In genomic region chr17:79833744-79834574, GRCh38 we compare ENCODE assay signal across 18 cellular contexts. TPM values are rescaled to one million over a fixed set of nuclear protein-coding genes. Genes with fewer than 3 reads are reported as not detected.
A peak's percentile ranks its signal among the peaks of the same experiment; 100 is the strongest.
DNase-seq lines count a peak whose midpoint lies in the region; ATAC-seq, FAIRE-seq and TF ChIP-seq lines count a peak whose summit lies in the region.
"Had no signal": no experiment of that assay in that cellular context is flagged by ENCODE, and none has a peak within 500 bp of the region (broad histone marks: within the 10 kb centered on the region; RNA-seq: fewer than 3 reads in every experiment).

No MANE protein-coding gene starts in this region.

- peaks cover 4% of the 10 kb centered on the region for H3K9me1 ChIP-seq in K562 (ENCODE audit: control insufficient read depth, insufficient read depth, low read length)

- TF ChIP-seq EP300 in A549 (IDR thresholded peaks at IDR 0.05) (no peak), K562 (IDR thresholded peaks at IDR 0.05; ENCODE audit: low read length) (no peak), HepG2 (IDR thresholded peaks at IDR 0.05; ENCODE audit: low read depth in 2 of 2, low read length in 2 of 2) (no peak), HepG2 (CRISPR knock-in tag; IDR thresholded peaks at IDR 0.05; ENCODE audit: borderline replicate concordance) (no peak)

- 92% methylated on average over 82 of the region's 83 CpGs for WGBS in A549 (ENCODE audit: missing lambda C conversion rate)
- WGBS in K562 (ENCODE audit: insufficient coverage, low coverage, missing lambda C conversion rate): 21% methylated on average over 50 of the region's 83 CpGs
- WGBS in HepG2 (ENCODE audit: low lambda C conversion rate): 97% methylated on average over 58 of the region's 83 CpGs

- DNase-seq in A549 (ENCODE audit: low read depth in 1 of 2, low spot score in 1 of 2): no peak
- DNase-seq in H7: peak; percentile 79
- peak; percentile 43 to 75 (median 48) for DNase-seq in K562 (ENCODE audit: extremely low read depth in 1 of 4, low spot score in 3 of 4)
- no peak for DNase-seq in HepG2 (ENCODE audit: low spot score)
- DNase-seq in NCI-H187 treated with DMSO at 0.1 percent for 48 hours (lab: John Stamatoyannopoulos, UW): no peak
- no peak for DNase-seq in NCI-H524 treated with DMSO at 0.1 percent for 48 hours (lab: John Stamatoyannopoulos, UW)
- DNase-seq in NOMO-1 (lab: John Stamatoyannopoulos, UW; ENCODE audit: unreplicated experiment in 2 of 2): no peak
- DNase-seq: activated CD4-positive, alpha-beta T cell treated with anti-CD3 and anti-CD28 coated beads, Interleukin-2, amount 10 ng/mL, durations not matched to agents 7 days and 5 days; NCI-H1417; NCI-H2171 treated with DMSO at 0.1 percent for 48 hours; NCI-H774; stimulated activated naive B cell treated with anti-CD40 and anti-IgM and Interleukin-4, amounts not matched to agents 10 μg/mL and 1 μg/mL and 100 μg/mL, for 72 hours had no signal

- ATAC-seq in A549 (no peak), K562 (peak; percentile 1), HepG2 (no peak), HG02970 (IDR thresholded peaks at IDR 0.05; ENCODE audit: low FRiP score, unreplicated experiment) (no peak)
- ATAC-seq: stimulated activated naive B cell treated with anti-CD40 and anti-IgM and Interleukin-4, amounts not matched to agents 10 μg/mL and 1 μg/mL and 100 μg/mL, for 72 hours had no signal

- TF ChIP-seq RAD21 in A549 (conservative IDR thresholded peaks at IDR 0.05 in 1 of 2, IDR thresholded peaks at IDR 0.05 in 1 of 2): no peak
- 0 out of 4 replicates have a peak, but pooled peaks of 1 of the 2 experiments have one; percentile 7 for TF ChIP-seq RAD21 in K562 (CRISPR knock-in tag; conservative IDR thresholded peaks at IDR 0.05 in 1 of 2, IDR thresholded peaks at IDR 0.05 in 1 of 2)
- TF ChIP-seq RAD21 in HepG2 (CRISPR knock-in tag; IDR thresholded peaks at IDR 0.05): no peak

- H3K4me2 ChIP-seq in A549: peak overlapping the region; percentile 94
- H3K4me2 ChIP-seq in K562 (ENCODE audit: insufficient read depth, low read length): peak overlapping the region; percentile 65
- H3K4me2 ChIP-seq in HepG2 (ENCODE audit: low read depth, low read length): peak overlapping the region; percentile 88

- H3K27ac ChIP-seq in A549 (0 out of 6 replicates have a peak overlapping the region, but pooled peaks of 1 of the 2 experiments have one; percentile 4), K562 (ENCODE audit: extremely low read depth, low read depth, low read length) (peak overlapping the region; percentile 99), HepG2 (ENCODE audit: extremely low read length, insufficient read depth, low read length) (peak overlapping the region; percentile 82)
- H3K27ac ChIP-seq: neutrophil had no signal

- H3K36me3 ChIP-seq in H7 (replicated peaks; ENCODE audit: control insufficient read depth, insufficient read depth, low read length): no peaks in the 10 kb centered on the region
- H3K36me3 ChIP-seq in K562 (ENCODE audit: control insufficient read depth, insufficient read depth, low read length): peaks cover 38% of the 10 kb centered on the region; the same call in 1 of the 3 replicates
- H3K36me3 ChIP-seq in HepG2 (replicated peaks in 1 of 2; ENCODE audit: control insufficient read depth in 1 of 2, insufficient read depth in 2 of 2, low read length in 2 of 2): peaks cover 11 to 12% of the 10 kb centered on the region in 2 experiments

- no peak for TF ChIP-seq CTCF in A549 (IDR thresholded peaks at IDR 0.05)
- TF ChIP-seq CTCF in K562 (IDR thresholded peaks at IDR 0.05 in 2 of 3, conservative IDR thresholded peaks at IDR 0.05 in 1 of 3; ENCODE audit: insufficient read depth in 2 of 3, low read depth in 1 of 3, low read length in 3 of 3): no peak
- TF ChIP-seq CTCF in HepG2 (CRISPR knock-in tag; IDR thresholded peaks at IDR 0.05): no peak

- H4K20me1 ChIP-seq in K562 (replicated peaks; ENCODE audit: control insufficient read depth, insufficient read depth, low read length) (peaks cover 21% of the 10 kb centered on the region), HepG2 (ENCODE audit: insufficient read depth, low read length) (peaks cover 44% of the 10 kb centered on the region)

- H3K4me3 ChIP-seq in A549: peak overlapping the region; percentile 36; the same call in 1 of the 3 replicates
- no peak overlapping the region; the same call in 1 of the 2 replicates for H3K4me3 ChIP-seq in H7 (ENCODE audit: insufficient read depth, low read depth, low read length)
- peak overlapping the region; percentile 44 for H3K4me3 ChIP-seq in K562
- H3K4me3 ChIP-seq in HepG2 (replicated peaks in 1 of 3; ENCODE audit: insufficient read depth in 1 of 3, low read depth in 2 of 3, low read length in 3 of 3): peak overlapping the region in 2 of 3 experiments; percentile 17 to 79; a peak in 3 of 6 replicates
- H3K4me3 ChIP-seq: right atrium auricular region, tibial nerve had no signal

- H3K9ac ChIP-seq in K562 (ENCODE audit: insufficient read depth in 1 of 2, low read depth in 2 of 2, low read length in 2 of 2): peak overlapping the region; percentile 86 to 93
- no peak overlapping the region for H3K9ac ChIP-seq in HepG2 (ENCODE audit: insufficient read depth, low read depth, low read length)

- FAIRE-seq in A549 (lab: Jason Lieb, UNC): no peak
- no peak for FAIRE-seq in K562 (lab: Jason Lieb, UNC)
- FAIRE-seq in HepG2 (lab: Jason Lieb, UNC): no peak
- FAIRE-seq: islet of Langerhans, RCC 7860 had no signal

- in situ Hi-C loops in K562 (cut with MboI): no loop called here
- in situ Hi-C loops in HepG2 (cut with HindIII; ENCODE audit: extremely low pct_ligation_motif_present, low pct_unique_long_range_greater_than_20kb): no loop called here

- H3K9me3 ChIP-seq in A549 (no peaks in the 10 kb centered on the region), K562 (replicated peaks; ENCODE audit: control insufficient read depth, insufficient read depth, low read depth, low read length) (no peaks in the 10 kb centered on the region), HepG2 (ENCODE audit: low read length) (no peaks in the 10 kb centered on the region)
- H3K9me3 ChIP-seq: neutrophil, right atrium auricular region, tibial nerve had no signal

- BruUV-seq in K562 (replicated peaks; lab: Mats Ljungman, UMichigan) (no TSS peak), HepG2 (replicated peaks; lab: Mats Ljungman, UMichigan) (no TSS peak)

- peaks cover 80% of the 10 kb centered on the region for H3K4me1 ChIP-seq in A549
- H3K4me1 ChIP-seq in K562 (replicated peaks in 1 of 2; ENCODE audit: control insufficient read depth in 2 of 2, insufficient read depth in 2 of 2, low read length in 2 of 2): peaks cover 55 to 87% of the 10 kb centered on the region in 2 experiments
- peaks cover 71% of the 10 kb centered on the region for H3K4me1 ChIP-seq in HepG2 (ENCODE audit: insufficient read depth, low read length)

- intact Hi-C loops in K562 (cut with micrococcal nuclease) (loop anchor here (2.0 to 10.0 kb wide), 2 partner anchors 23 to 89 kb away; no protein-coding TSS in a partner anchor), HepG2 (cut with micrococcal nuclease; ENCODE audit: unreplicated experiment) (loop anchor here (10.0 kb wide), 2 partner anchors 81 to 89 kb away; no protein-coding TSS in a partner anchor)

- POLR2A ChIA-PET in A549 (lab: Yijun Ruan, JAX): interaction anchor here (2.1 kb wide), 1 partner anchor 22 kb away, joined by 9 read pairs; no protein-coding TSS in a partner anchor
- POLR2A ChIA-PET in K562 (lab: Yijun Ruan, JAX): interaction anchor here (1.5 to 17.8 kb wide), 5 partner anchors 8 to 37 kb away, joined by 9 to 386 read pairs (median 10); partner anchors contain the start of gene CBX8
- POLR2A ChIA-PET in HepG2 (lab: Yijun Ruan, JAX): interaction anchor here (1.0 to 11.1 kb wide), 5 partner anchors 9 to 155 kb away, joined by 4 to 274 read pairs (median 18); partner anchors contain the start of gene CBX8

- TF ChIP-seq POLR2A in A549 (IDR thresholded peaks at IDR 0.05; ENCODE audit: low read length): no peak
- no peak; the same call in 1 of the 2 replicates for TF ChIP-seq POLR2A in K562 (conservative IDR thresholded peaks at IDR 0.05)
- TF ChIP-seq POLR2A in HepG2 (IDR thresholded peaks at IDR 0.05; ENCODE audit: insufficient read depth in 1 of 2, low read depth in 2 of 2, low read length in 2 of 2): no peak

- H3K27me3 ChIP-seq in H7 (ENCODE audit: control insufficient read depth, insufficient read depth, low read length) (peaks cover 90% of the 10 kb centered on the region), K562 (ENCODE audit: control insufficient read depth in 2 of 2, insufficient read depth in 2 of 2, low read length in 2 of 2) (no peaks in the 10 kb centered on the region), HepG2 (ENCODE audit: control insufficient read depth in 1 of 2, insufficient read depth in 2 of 2, low read length in 2 of 2) (no peaks in the 10 kb centered on the region; a peak in 2 of 5 replicates)
- H3K27me3 ChIP-seq: right atrium auricular region, tibial nerve had no signal

- CTCF ChIA-PET in A549 (lab: Yijun Ruan, JAX) (interaction anchor here (0.6 to 35.2 kb wide), 16 partner anchors 26 to 1132 kb away, joined by 3 to 1281 read pairs (median 4); partner anchors contain the start of genes CBX2 and CBX8), K562 (lab: Yijun Ruan, JAX; ENCODE audit: low intra/inter-chr PET ratio) (interaction anchor here (0.8 to 1.9 kb wide), 2 partner anchors 23 to 44 kb away, joined by 3 to 8 read pairs; no protein-coding TSS in a partner anchor), HepG2 (lab: Yijun Ruan, JAX; ENCODE audit: low intra/inter-chr PET ratio, low total read pairs) (interaction anchor here (1.1 to 2.1 kb wide), 4 partner anchors 22 to 44 kb away, joined by 3 to 12 read pairs (median 6); no protein-coding TSS in a partner anchor)

- H2AFZ ChIP-seq in K562 (ENCODE audit: low read depth, low read length) (peak overlapping the region; percentile 17; the same call in 1 of the 2 replicates), HepG2 (ENCODE audit: low read length) (no peak overlapping the region)

- H3K79me2 ChIP-seq in K562 (ENCODE audit: control insufficient read depth, insufficient read depth, low read length) (peaks cover 78% of the 10 kb centered on the region), HepG2 (ENCODE audit: insufficient read depth, low read length) (peaks cover 39% of the 10 kb centered on the region)

RNA-seq across cellular contexts. Expression of gene CBX4, which starts 5.3 kb away (rescaled TPM):
- polyA plus RNA-seq in A549 (2011; rRNA removed) (21.9 and 34.1 TPM in 2 replicates), A549 (2017; fragmentation: RNase III; extraction: RNeasy Plus Mini Kit Qiagen cat#74134 plus additional on column Dnase treatment) (25.9 to 31.9 TPM (median 31.0 TPM) in 3 replicates), K562 (2011; rRNA removed) (7.8 and 13.5 TPM in 2 replicates), K562 (2014; fragmentation: Illumina TruSeq; extraction: Trizol) (10.0 and 16.4 TPM in 2 replicates), K562 (2014; fragmentation: Nextera tagmentation; extraction: Ambion mirVana) (1 to 10 TPM in 1 of 2 experiments, under 1 TPM in 1; 0.98 to 1.1 TPM), K562 (2014; rRNA removed) (34.8 and 40.7 TPM in 2 replicates), HepG2 (2011; rRNA removed) (50.8 and 61.1 TPM in 2 replicates)
- 31.9 and 46.3 TPM in 2 replicates for polyA plus RNA-seq in A549 (2012; cell fraction: cytosol; rRNA removed)
- 48.9 and 61.8 TPM in 2 replicates for polyA plus RNA-seq in A549 (2012; cell fraction: nucleus; rRNA removed)
- polyA minus RNA-seq in A549 (2011; rRNA and poly(A)+ RNA removed): 20.6 and 27.0 TPM in 2 replicates
- 6.4 and 6.6 TPM in 2 replicates for total RNA-seq in H7 (2014; rRNA removed; shearing (Covaris generic))
- total RNA-seq in K562 (2011; cell fraction: chromatin; rRNA removed; ENCODE audit: low replicate concordance): 13.6 and 28.0 TPM in 2 replicates
- 26.3 and 29.6 TPM in 2 replicates for total RNA-seq in K562 (2011; cell fraction: nucleolus; rRNA removed)
- total RNA-seq in K562 (2011; cell fraction: nucleoplasm; rRNA removed): 11.0 and 15.7 TPM in 2 replicates
- total RNA-seq in K562 (2014; rRNA removed) (42.3 and 42.4 TPM in 2 replicates), K562 (2014; rRNA removed; fragmentation: Illumina TruSeq; extraction: Trizol) (4.4 and 4.7 TPM in 2 replicates), K562 (2015; rRNA removed; fragmentation: Illumina TruSeq; extraction: Trizol) (13.5 and 14.7 TPM in 2 replicates), K562 (2021) (48.5 and 50.5 TPM in 2 replicates), HepG2 (2016; rRNA removed; fragmentation: Illumina TruSeq; extraction: Trizol) (17.1 and 25.8 TPM in 2 replicates)
- 12.6 and 29.1 TPM in 2 replicates for polyA plus RNA-seq in K562 (2011; cell fraction: cytosol; rRNA removed)
- polyA plus RNA-seq in K562 (2011; cell fraction: nucleus; rRNA removed): 23.9 and 38.8 TPM in 2 replicates
- 22.9 and 60.2 TPM in 2 replicates for polyA plus RNA-seq in K562 (2012)
- polyA minus RNA-seq in K562 (2011; rRNA and poly(A)+ RNA removed): 7.2 and 7.6 TPM in 2 replicates
- polyA minus RNA-seq in K562 (2011; cell fraction: cytosol; rRNA and poly(A)+ RNA removed): 18.7 and 24.1 TPM in 2 replicates
- 12.4 and 16.4 TPM in 2 replicates for polyA minus RNA-seq in K562 (2011; cell fraction: nucleus; rRNA and poly(A)+ RNA removed)
- total RNA-seq in HepG2 (2016; cell fraction: cytosol; rRNA removed; fragmentation: Illumina TruSeq; extraction: Trizol; ENCODE audit: low read depth): 4.7 and 4.8 TPM in 2 replicates
- total RNA-seq in HepG2 (2016; cell fraction: insoluble cytoplasmic fraction; rRNA removed; fragmentation: Illumina TruSeq; extraction: Trizol): 17.7 and 25.2 TPM in 2 replicates
- 13.9 and 15.1 TPM in 2 replicates for total RNA-seq in HepG2 (2016; cell fraction: membrane; rRNA removed; fragmentation: Illumina TruSeq; extraction: Trizol)
- total RNA-seq in HepG2 (2016; cell fraction: nucleus; rRNA removed; fragmentation: Illumina TruSeq; extraction: Trizol): 18.5 and 22.8 TPM in 2 replicates
- polyA plus RNA-seq in HepG2 (2011; cell fraction: cytosol; rRNA removed): 31.1 and 45.6 TPM in 2 replicates
- 117 and 122 TPM in 2 replicates for polyA plus RNA-seq in HepG2 (2011; cell fraction: nucleus; rRNA removed)
- 27.9 and 32.4 TPM in 2 replicates for polyA plus RNA-seq in HepG2 (2012)
- 3.7 and 4.2 TPM in 2 replicates for polyA plus RNA-seq in HepG2 (2016; cell fraction: cytosol; fragmentation: Illumina TruSeq; extraction: Trizol; ENCODE audit: low read depth)
- polyA plus RNA-seq in HepG2 (2016; cell fraction: insoluble cytoplasmic fraction; fragmentation: Illumina TruSeq; extraction: Trizol; ENCODE audit: low read depth): 29.4 and 33.0 TPM in 2 replicates
- 11.7 and 12.5 TPM in 2 replicates for polyA plus RNA-seq in HepG2 (2016; cell fraction: membrane; fragmentation: Illumina TruSeq; extraction: Trizol; ENCODE audit: low read depth)
- 60.4 and 60.8 TPM in 2 replicates for polyA plus RNA-seq in HepG2 (2016; cell fraction: nucleus; fragmentation: Illumina TruSeq; extraction: Trizol; ENCODE audit: insufficient read depth, low read depth)
- polyA minus RNA-seq in HepG2 (2011; rRNA and poly(A)+ RNA removed; ENCODE audit: low replicate concordance): 17.1 and 51.0 TPM in 2 replicates
- 33.1 and 38.6 TPM in 2 replicates for polyA minus RNA-seq in HepG2 (2011; cell fraction: cytosol; rRNA and poly(A)+ RNA removed)
- polyA minus RNA-seq in HepG2 (2011; cell fraction: nucleus; rRNA and poly(A)+ RNA removed): 17.8 and 25.2 TPM in 2 replicates

RNA-seq across cellular contexts. Expression of gene CBX8, which starts 37.1 kb away (rescaled TPM):
- polyA plus RNA-seq in A549 (2011; rRNA removed): 1.5 and 2.8 TPM in 2 replicates
- 3.5 and 3.8 TPM in 2 replicates for polyA plus RNA-seq in A549 (2012; cell fraction: cytosol; rRNA removed)
- 4.8 and 7.2 TPM in 2 replicates for polyA plus RNA-seq in A549 (2012; cell fraction: nucleus; rRNA removed)
- 11.0 to 13.1 TPM (median 11.9 TPM) in 3 replicates for polyA plus RNA-seq in A549 (2017; fragmentation: RNase III; extraction: RNeasy Plus Mini Kit Qiagen cat#74134 plus additional on column Dnase treatment)
- 2.5 and 2.8 TPM in 2 replicates for polyA minus RNA-seq in A549 (2011; rRNA and poly(A)+ RNA removed)
- total RNA-seq in H7 (2014; rRNA removed; shearing (Covaris generic)): 1.4 and 1.9 TPM in 2 replicates
- 2.1 and 2.7 TPM in 2 replicates for total RNA-seq in K562 (2011; cell fraction: chromatin; rRNA removed; ENCODE audit: low replicate concordance)
- 2.3 and 2.9 TPM in 2 replicates for total RNA-seq in K562 (2011; cell fraction: nucleolus; rRNA removed)
- total RNA-seq in K562 (2011; cell fraction: nucleoplasm; rRNA removed): 2.0 and 2.7 TPM in 2 replicates
- total RNA-seq in K562 (2014; rRNA removed): 4.9 and 7.1 TPM in 2 replicates
- total RNA-seq in K562 (2014; rRNA removed; fragmentation: Illumina TruSeq; extraction: Trizol): 1.8 and 1.9 TPM in 2 replicates
- total RNA-seq in K562 (2015; rRNA removed; fragmentation: Illumina TruSeq; extraction: Trizol): 6.6 and 6.7 TPM in 2 replicates
- total RNA-seq in K562 (2021): 11.9 and 12.0 TPM in 2 replicates
- polyA plus RNA-seq in K562 (2011; rRNA removed): 0.52 and 0.72 TPM in 2 replicates
- polyA plus RNA-seq in K562 (2011; cell fraction: cytosol; rRNA removed): 0.80 and 1.1 TPM in 2 replicates
- polyA plus RNA-seq in K562 (2011; cell fraction: nucleus; rRNA removed): 2.4 and 2.6 TPM in 2 replicates
- polyA plus RNA-seq in K562 (2012): 5.7 and 8.8 TPM in 2 replicates
- polyA plus RNA-seq in K562 (2014; fragmentation: Illumina TruSeq; extraction: Trizol): 2.6 and 3.4 TPM in 2 replicates
- under 1 TPM; 0.08 to 0.21 TPM for polyA plus RNA-seq in K562 (2014; fragmentation: Nextera tagmentation; extraction: Ambion mirVana)
- polyA plus RNA-seq in K562 (2014; rRNA removed): 4.7 and 6.7 TPM in 2 replicates
- polyA minus RNA-seq in K562 (2011; rRNA and poly(A)+ RNA removed): 0.45 and 0.56 TPM in 2 replicates
- 0.86 and 2.7 TPM in 2 replicates for polyA minus RNA-seq in K562 (2011; cell fraction: cytosol; rRNA and poly(A)+ RNA removed)
- 0.67 and 2.1 TPM in 2 replicates for polyA minus RNA-seq in K562 (2011; cell fraction: nucleus; rRNA and poly(A)+ RNA removed)
- 12.0 and 12.6 TPM in 2 replicates for total RNA-seq in HepG2 (2016; rRNA removed; fragmentation: Illumina TruSeq; extraction: Trizol)
- total RNA-seq in HepG2 (2016; cell fraction: cytosol; rRNA removed; fragmentation: Illumina TruSeq; extraction: Trizol; ENCODE audit: low read depth): 1.3 and 2.4 TPM in 2 replicates
- total RNA-seq in HepG2 (2016; cell fraction: insoluble cytoplasmic fraction; rRNA removed; fragmentation: Illumina TruSeq; extraction: Trizol): 12.8 and 13.5 TPM in 2 replicates
- total RNA-seq in HepG2 (2016; cell fraction: membrane; rRNA removed; fragmentation: Illumina TruSeq; extraction: Trizol): 4.8 and 5.6 TPM in 2 replicates
- 5.7 and 8.6 TPM in 2 replicates for total RNA-seq in HepG2 (2016; cell fraction: nucleus; rRNA removed; fragmentation: Illumina TruSeq; extraction: Trizol)
- 0.34 and 0.76 TPM in 2 replicates for polyA plus RNA-seq in HepG2 (2011; rRNA removed)
- 0.72 and 0.99 TPM in 2 replicates for polyA plus RNA-seq in HepG2 (2011; cell fraction: cytosol; rRNA removed)
- 3.4 and 5.0 TPM in 2 replicates for polyA plus RNA-seq in HepG2 (2011; cell fraction: nucleus; rRNA removed)
- 7.4 and 7.7 TPM in 2 replicates for polyA plus RNA-seq in HepG2 (2012)
- 0.54 and 0.80 TPM in 2 replicates for polyA plus RNA-seq in HepG2 (2016; cell fraction: cytosol; fragmentation: Illumina TruSeq; extraction: Trizol; ENCODE audit: low read depth)
- polyA plus RNA-seq in HepG2 (2016; cell fraction: insoluble cytoplasmic fraction; fragmentation: Illumina TruSeq; extraction: Trizol; ENCODE audit: low read depth): 10.9 and 11.0 TPM in 2 replicates
- 1.4 TPM in 2 replicates for polyA plus RNA-seq in HepG2 (2016; cell fraction: membrane; fragmentation: Illumina TruSeq; extraction: Trizol; ENCODE audit: low read depth)
- 15.7 and 18.7 TPM in 2 replicates for polyA plus RNA-seq in HepG2 (2016; cell fraction: nucleus; fragmentation: Illumina TruSeq; extraction: Trizol; ENCODE audit: insufficient read depth, low read depth)
- 1.2 and 1.6 TPM in 2 replicates for polyA minus RNA-seq in HepG2 (2011; rRNA and poly(A)+ RNA removed; ENCODE audit: low replicate concordance)
- polyA minus RNA-seq in HepG2 (2011; cell fraction: cytosol; rRNA and poly(A)+ RNA removed): 1.8 and 1.9 TPM in 2 replicates
- polyA minus RNA-seq in HepG2 (2011; cell fraction: nucleus; rRNA and poly(A)+ RNA removed): 0.77 and 0.87 TPM in 2 replicates

RNA-seq across cellular contexts. Expression of gene CBX2, which starts 56.0 kb away (rescaled TPM):
- polyA plus RNA-seq in A549 (2011; rRNA removed) (7.4 and 8.2 TPM in 2 replicates), A549 (2017; fragmentation: RNase III; extraction: RNeasy Plus Mini Kit Qiagen cat#74134 plus additional on column Dnase treatment) (13.6 to 16.4 TPM (median 14.9 TPM) in 3 replicates), K562 (2011; rRNA removed) (13.9 and 18.3 TPM in 2 replicates), K562 (2014; fragmentation: Illumina TruSeq; extraction: Trizol) (13.9 and 16.9 TPM in 2 replicates), K562 (2014; fragmentation: Nextera tagmentation; extraction: Ambion mirVana) (1 to 10 TPM in 1 of 2 experiments, under 1 TPM in 1; 0.66 to 1.0 TPM), K562 (2014; rRNA removed) (17.4 and 18.4 TPM in 2 replicates), HepG2 (2011; rRNA removed) (31.1 and 40.2 TPM in 2 replicates)
- polyA plus RNA-seq in A549 (2012; cell fraction: cytosol; rRNA removed): 14.4 and 18.3 TPM in 2 replicates
- 29.6 and 34.9 TPM in 2 replicates for polyA plus RNA-seq in A549 (2012; cell fraction: nucleus; rRNA removed)
- polyA minus RNA-seq in A549 (2011; rRNA and poly(A)+ RNA removed): 11.6 and 13.7 TPM in 2 replicates
- total RNA-seq in H7 (2014; rRNA removed; shearing (Covaris generic)): 89.1 and 97.4 TPM in 2 replicates
- 20.1 and 55.7 TPM in 2 replicates for total RNA-seq in K562 (2011; cell fraction: chromatin; rRNA removed; ENCODE audit: low replicate concordance)
- total RNA-seq in K562 (2011; cell fraction: nucleolus; rRNA removed): 37.1 and 52.4 TPM in 2 replicates
- 27.8 and 34.1 TPM in 2 replicates for total RNA-seq in K562 (2011; cell fraction: nucleoplasm; rRNA removed)
- total RNA-seq in K562 (2014; rRNA removed) (18.2 and 23.6 TPM in 2 replicates), K562 (2014; rRNA removed; fragmentation: Illumina TruSeq; extraction: Trizol) (6.9 and 8.4 TPM in 2 replicates), K562 (2015; rRNA removed; fragmentation: Illumina TruSeq; extraction: Trizol) (16.5 and 18.1 TPM in 2 replicates), K562 (2021) (26.9 and 28.5 TPM in 2 replicates), HepG2 (2016; rRNA removed; fragmentation: Illumina TruSeq; extraction: Trizol) (13.0 and 14.5 TPM in 2 replicates)
- polyA plus RNA-seq in K562 (2011; cell fraction: cytosol; rRNA removed): 17.2 and 30.0 TPM in 2 replicates
- 35.0 and 55.5 TPM in 2 replicates for polyA plus RNA-seq in K562 (2011; cell fraction: nucleus; rRNA removed)
- 13.0 and 18.6 TPM in 2 replicates for polyA plus RNA-seq in K562 (2012)
- 10.0 and 14.9 TPM in 2 replicates for polyA minus RNA-seq in K562 (2011; rRNA and poly(A)+ RNA removed)
- polyA minus RNA-seq in K562 (2011; cell fraction: cytosol; rRNA and poly(A)+ RNA removed): 20.6 and 24.0 TPM in 2 replicates
- 18.0 and 19.1 TPM in 2 replicates for polyA minus RNA-seq in K562 (2011; cell fraction: nucleus; rRNA and poly(A)+ RNA removed)
- 6.8 and 7.5 TPM in 2 replicates for total RNA-seq in HepG2 (2016; cell fraction: cytosol; rRNA removed; fragmentation: Illumina TruSeq; extraction: Trizol; ENCODE audit: low read depth)
- 11.8 and 15.7 TPM in 2 replicates for total RNA-seq in HepG2 (2016; cell fraction: insoluble cytoplasmic fraction; rRNA removed; fragmentation: Illumina TruSeq; extraction: Trizol)
- total RNA-seq in HepG2 (2016; cell fraction: membrane; rRNA removed; fragmentation: Illumina TruSeq; extraction: Trizol): 9.1 and 10.9 TPM in 2 replicates
- 11.8 and 14.3 TPM in 2 replicates for total RNA-seq in HepG2 (2016; cell fraction: nucleus; rRNA removed; fragmentation: Illumina TruSeq; extraction: Trizol)
- 25.9 and 34.2 TPM in 2 replicates for polyA plus RNA-seq in HepG2 (2011; cell fraction: cytosol; rRNA removed)
- 90.7 and 95.7 TPM in 2 replicates for polyA plus RNA-seq in HepG2 (2011; cell fraction: nucleus; rRNA removed)
- 41.2 and 46.2 TPM in 2 replicates for polyA plus RNA-seq in HepG2 (2012)
- 4.2 and 5.6 TPM in 2 replicates for polyA plus RNA-seq in HepG2 (2016; cell fraction: cytosol; fragmentation: Illumina TruSeq; extraction: Trizol; ENCODE audit: low read depth)
- polyA plus RNA-seq in HepG2 (2016; cell fraction: insoluble cytoplasmic fraction; fragmentation: Illumina TruSeq; extraction: Trizol; ENCODE audit: low read depth): 9.1 and 12.0 TPM in 2 replicates
- 3.9 and 6.0 TPM in 2 replicates for polyA plus RNA-seq in HepG2 (2016; cell fraction: membrane; fragmentation: Illumina TruSeq; extraction: Trizol; ENCODE audit: low read depth)
- polyA plus RNA-seq in HepG2 (2016; cell fraction: nucleus; fragmentation: Illumina TruSeq; extraction: Trizol; ENCODE audit: insufficient read depth, low read depth): 18.6 and 21.1 TPM in 2 replicates
- 42.9 and 69.2 TPM in 2 replicates for polyA minus RNA-seq in HepG2 (2011; rRNA and poly(A)+ RNA removed; ENCODE audit: low replicate concordance)
- polyA minus RNA-seq in HepG2 (2011; cell fraction: cytosol; rRNA and poly(A)+ RNA removed): 31.2 and 31.6 TPM in 2 replicates
- polyA minus RNA-seq in HepG2 (2011; cell fraction: nucleus; rRNA and poly(A)+ RNA removed): 17.8 and 22.4 TPM in 2 replicates

Comparison
In these comparisons a context has a peak if more than half of its experiments do, and no peak if none do; other contexts are left out.
1. DNase-seq: peak in H7 (single experiment) and K562 (4 of 4); none in A549 (0 of 2), HepG2 (single experiment), NCI-H187 treated with DMSO at 0.1 percent for 48 hours (single experiment), NCI-H524 treated with DMSO at 0.1 percent for 48 hours (single experiment) and NOMO-1 (0 of 2).
2. Peak in every context shown above with its lines, with median percentiles within 50 percentile points of each other: H3K4me2 ChIP-seq.